Comparison of ENCODE assay signal across 15 cellular contexts in genomic region chr17:28574536-28574935, GRCh38. TPM values are rescaled to one million over a fixed set of nuclear protein-coding genes. Genes with fewer than 3 reads are reported as not detected.
A peak's percentile ranks its signal among the peaks of the same experiment; 100 is the strongest.
DNase-seq lines count a peak whose midpoint lies in the region; ATAC-seq and TF ChIP-seq lines count a peak whose summit lies in the region.
"Had no signal": no experiment of that assay in that cellular context is flagged by ENCODE, and none has a peak within 500 bp of the region (broad histone marks: within the 10 kb centered on the region; RNA-seq: fewer than 3 reads in every experiment).

No MANE protein-coding gene starts in this region.

- no peaks in the 10 kb centered on the region for H3K27me3 Mint-ChIP-seq in activated T-helper 2 cell treated with anti-CD3 and anti-CD28 coated beads, Interferon-gamma antibody, Interleukin-2, Interleukin-4, amounts not matched to agents 10 μg/mL and 5 μg/mL and 100 μg/mL, durations not matched to agents 14 hours and 24 hours and 36 hours (ENCODE audit: low read depth)
- no peaks in the 10 kb centered on the region for H3K27me3 Mint-ChIP-seq in naive thymus-derived CD8-positive, alpha-beta T cell

- no peak for ATAC-seq in naive thymus-derived CD8-positive, alpha-beta T cell
- ATAC-seq in GM19324 (IDR thresholded peaks at IDR 0.05; ENCODE audit: low FRiP score, unreplicated experiment): no peak
- ATAC-seq: gastroesophageal sphincter had no signal

- intact Hi-C loops in activated T-helper 2 cell treated with anti-CD3 and anti-CD28 coated beads, Interferon-gamma antibody, Interleukin-2, Interleukin-4, amounts not matched to agents 10 μg/mL and 5 μg/mL and 100 μg/mL, durations not matched to agents 14 hours and 24 hours and 36 hours (cut with micrococcal nuclease): no loop called here

- POLR2A ChIA-PET in naive thymus-derived CD8-positive, alpha-beta T cell (lab: Charles Lee): interaction anchor here (9.0 kb wide), 1 partner anchor 24 kb away, joined by 81 read pairs; the partner anchor contains the start of gene UNC119

- H3K9me3 Mint-ChIP-seq in activated T-helper 2 cell treated with anti-CD3 and anti-CD28 coated beads, Interferon-gamma antibody, Interleukin-2, Interleukin-4, amounts not matched to agents 10 μg/mL and 5 μg/mL and 100 μg/mL, durations not matched to agents 14 hours and 24 hours and 36 hours: no peaks in the 10 kb centered on the region
- no peaks in the 10 kb centered on the region for H3K9me3 Mint-ChIP-seq in naive thymus-derived CD8-positive, alpha-beta T cell
- H3K9me3 Mint-ChIP-seq: immature natural killer cell had no signal

- peaks cover 67% of the 10 kb centered on the region for H3K36me3 Mint-ChIP-seq in activated T-helper 2 cell treated with anti-CD3 and anti-CD28 coated beads, Interferon-gamma antibody, Interleukin-2, Interleukin-4, amounts not matched to agents 10 μg/mL and 5 μg/mL and 100 μg/mL, durations not matched to agents 14 hours and 24 hours and 36 hours (ENCODE audit: low read depth)
- peaks cover 0 to 5% (median 0%) of the 10 kb centered on the region in 3 donors for H3K36me3 Mint-ChIP-seq in naive thymus-derived CD8-positive, alpha-beta T cell

- DNase-seq in activated effector memory CD4-positive, alpha-beta T cell treated with anti-CD3 and anti-CD28 coated beads, Interleukin-2, amount 50 U/mL, for 16 hours: peak; percentile 70
- no peak for DNase-seq in activated effector memory CD4-positive, alpha-beta T cell treated with Interleukin-2 at 50 U/mL for 16 hours
- no peak for DNase-seq in activated T-helper 2 cell treated with anti-CD3 and anti-CD28 coated beads, Interferon-gamma antibody, Interleukin-2, Interleukin-4, amounts not matched to agents 10 μg/mL and 5 μg/mL and 100 μg/mL, durations not matched to agents 14 hours and 24 hours and 36 hours (ENCODE audit: low spot score)
- DNase-seq in naive thymus-derived CD8-positive, alpha-beta T cell: no peak
- DNase-seq in SHP77 (lab: John Stamatoyannopoulos, UW) (no peak), NCI-H1105 (lab: John Stamatoyannopoulos, UW) (no peak)
- DNase-seq: GM23248; immature natural killer cell; KG1; NCI-H187 treated with DMSO at 0.1 percent for 48 hours; NK-92 treated with Interleukin-12 subunit alpha and Interleukin-12 subunit beta, amount 100 ng/mL, for 24 hours; SJCRH30 had no signal

- peak overlapping the region; percentile 11 for H3K4me3 Mint-ChIP-seq in activated T-helper 2 cell treated with anti-CD3 and anti-CD28 coated beads, Interferon-gamma antibody, Interleukin-2, Interleukin-4, amounts not matched to agents 10 μg/mL and 5 μg/mL and 100 μg/mL, durations not matched to agents 14 hours and 24 hours and 36 hours (ENCODE audit: low read depth)
- peak overlapping the region in 2 of 10 donors; percentile 8 to 18 for H3K4me3 Mint-ChIP-seq in naive thymus-derived CD8-positive, alpha-beta T cell

- peak; percentile 36 for TF ChIP-seq CTCF in GM12873 (IDR thresholded peaks at IDR 0.05; ENCODE audit: insufficient read depth, low read depth, low read length, missing control alignments)

- no peak overlapping the region for H3K27ac Mint-ChIP-seq in activated T-helper 2 cell treated with anti-CD3 and anti-CD28 coated beads, Interferon-gamma antibody, Interleukin-2, Interleukin-4, amounts not matched to agents 10 μg/mL and 5 μg/mL and 100 μg/mL, durations not matched to agents 14 hours and 24 hours and 36 hours
- H3K27ac Mint-ChIP-seq in naive thymus-derived CD8-positive, alpha-beta T cell: peak overlapping the region in 7 of 10 donors; percentile 14 to 86 (median 48)

- H3K4me1 Mint-ChIP-seq in activated T-helper 2 cell treated with anti-CD3 and anti-CD28 coated beads, Interferon-gamma antibody, Interleukin-2, Interleukin-4, amounts not matched to agents 10 μg/mL and 5 μg/mL and 100 μg/mL, durations not matched to agents 14 hours and 24 hours and 36 hours (ENCODE audit: low read depth): peaks cover 56% of the 10 kb centered on the region
- peaks cover 34 to 55% (median 48%) of the 10 kb centered on the region in 4 donors for H3K4me1 Mint-ChIP-seq in naive thymus-derived CD8-positive, alpha-beta T cell

RNA-seq across cellular contexts. Expression of gene ALDOC, which starts 2.2 kb away (rescaled TPM):
- 95.0 and 95.7 TPM in 2 replicates for total RNA-seq in activated T-helper 2 cell treated with anti-CD3 and anti-CD28 coated beads, Interferon-gamma antibody, Interleukin-2, Interleukin-4, amounts not matched to agents 10 μg/mL and 5 μg/mL and 100 μg/mL, durations not matched to agents 14 hours and 24 hours and 36 hours
- total RNA-seq in naive thymus-derived CD8-positive, alpha-beta T cell: 10 to 100 TPM; 36.1 to 37.5 TPM
- 10 to 100 TPM; 65.3 to 86.7 (median 78.9) TPM for polyA plus RNA-seq in naive thymus-derived CD8-positive, alpha-beta T cell

RNA-seq across cellular contexts. Expression of gene PIGS, which starts 3.2 kb away (rescaled TPM):
- total RNA-seq in activated T-helper 2 cell treated with anti-CD3 and anti-CD28 coated beads, Interferon-gamma antibody, Interleukin-2, Interleukin-4, amounts not matched to agents 10 μg/mL and 5 μg/mL and 100 μg/mL, durations not matched to agents 14 hours and 24 hours and 36 hours: 65.1 and 70.9 TPM in 2 replicates
- 10 to 100 TPM; 51.3 to 51.4 TPM for total RNA-seq in naive thymus-derived CD8-positive, alpha-beta T cell
- 10 to 100 TPM; 36.7 to 48.1 (median 42.0) TPM for polyA plus RNA-seq in naive thymus-derived CD8-positive, alpha-beta T cell

RNA-seq across cellular contexts. Expression of gene UNC119, which starts 22.1 kb away (rescaled TPM):
- 55.3 and 63.9 TPM in 2 replicates for total RNA-seq in activated T-helper 2 cell treated with anti-CD3 and anti-CD28 coated beads, Interferon-gamma antibody, Interleukin-2, Interleukin-4, amounts not matched to agents 10 μg/mL and 5 μg/mL and 100 μg/mL, durations not matched to agents 14 hours and 24 hours and 36 hours
- 10 to 100 TPM; 36.6 to 43.8 TPM for total RNA-seq in naive thymus-derived CD8-positive, alpha-beta T cell
- 10 to 100 TPM; 18.4 to 27.1 (median 26.6) TPM for polyA plus RNA-seq in naive thymus-derived CD8-positive, alpha-beta T cell

RNA-seq across cellular contexts. Expression of gene SPAG5, which starts 24.3 kb away (rescaled TPM):
- total RNA-seq in activated T-helper 2 cell treated with anti-CD3 and anti-CD28 coated beads, Interferon-gamma antibody, Interleukin-2, Interleukin-4, amounts not matched to agents 10 μg/mL and 5 μg/mL and 100 μg/mL, durations not matched to agents 14 hours and 24 hours and 36 hours: 92.5 and 98.8 TPM in 2 replicates
- total RNA-seq in naive thymus-derived CD8-positive, alpha-beta T cell: 10 to 100 TPM; 10.6 to 11.2 TPM
- polyA plus RNA-seq in naive thymus-derived CD8-positive, alpha-beta T cell: 1 to 10 TPM in 1 of 3 donors, under 1 TPM in 2; 0.40 to 2.7 (median 0.81) TPM

RNA-seq across cellular contexts. Expression of gene RSKR, which starts 39.4 kb away (rescaled TPM):
- total RNA-seq in activated T-helper 2 cell treated with anti-CD3 and anti-CD28 coated beads, Interferon-gamma antibody, Interleukin-2, Interleukin-4, amounts not matched to agents 10 μg/mL and 5 μg/mL and 100 μg/mL, durations not matched to agents 14 hours and 24 hours and 36 hours: 35.2 and 37.9 TPM in 2 replicates
- 10 to 100 TPM; 27.3 to 28.9 TPM for total RNA-seq in naive thymus-derived CD8-positive, alpha-beta T cell
- under 1 TPM; 0.11 to 0.75 (median 0.24) TPM for polyA plus RNA-seq in naive thymus-derived CD8-positive, alpha-beta T cell
